ENCODE assay signal across 17 cellular contexts in genomic region chr16:51968756-51969155, GRCh38.
DNase-seq lines count a peak whose midpoint lies in the region; ATAC-seq and TF ChIP-seq lines count a peak whose summit lies in the region.
"Had no signal": no experiment of that assay in that cellular context is flagged by ENCODE, and none has a peak within 500 bp of the region (broad histone marks: within the 10 kb centered on the region; RNA-seq: fewer than 3 reads in every experiment).

No MANE protein-coding gene starts in this region.

- no peaks in the 10 kb centered on the region for H3K27me3 ChIP-seq in A673 (replicated peaks; ENCODE audit: insufficient read depth, low read depth, low read length, poor library complexity)
- no peaks in the 10 kb centered on the region for H3K27me3 ChIP-seq in SJSA1 (replicated peaks)
- no peaks in the 10 kb centered on the region for H3K27me3 ChIP-seq in right atrium auricular region
- no peaks in the 10 kb centered on the region for H3K27me3 ChIP-seq in left lung

- TF ChIP-seq CTCF in A673 (conservative IDR thresholded peaks at IDR 0.05; ENCODE audit: low read depth, low read length), result no peak
- TF ChIP-seq CTCF in right atrium auricular region (IDR thresholded peaks at IDR 0.05), result no peak
- TF ChIP-seq CTCF in left lung (IDR thresholded peaks at IDR 0.05), result no peak

- POLR2A ChIA-PET in A673 (lab: Charles Lee; ENCODE audit: low non-redundant PET), result interaction anchor here (0.6 kb wide), 1 partner anchor 149 kb away, joined by 4 read pairs; no protein-coding TSS in a partner anchor

- ATAC-seq in left lung, result no peak
- ATAC-seq: GM12878, Panc1 had no signal

- peak overlapping the region; percentile 27 for H3K4me3 ChIP-seq in A673 (ENCODE audit: low read depth, low read length, poor library complexity, severe bottlenecking)
- no peak overlapping the region for H3K4me3 ChIP-seq in SJSA1
- no peak overlapping the region for H3K4me3 ChIP-seq in right atrium auricular region
- no peak overlapping the region for H3K4me3 ChIP-seq in left lung
- H3K4me3 ChIP-seq: GM12878, SJCRH30 had no signal

- H3K36me3 ChIP-seq in A673 (ENCODE audit: insufficient read depth, low read length, poor library complexity, severe bottlenecking) (no peaks in the 10 kb centered on the region), SJSA1 (no peaks in the 10 kb centered on the region), right atrium auricular region (no peaks in the 10 kb centered on the region), left lung (no peaks in the 10 kb centered on the region)
- H3K36me3 ChIP-seq: SJCRH30 had no signal

- DNase-seq in A673 (ENCODE audit: low spot score) (peak; percentile 93), GM04504 (ENCODE audit: low read depth) (peak; percentile 17), SJSA1 (ENCODE audit: low read depth in 1 of 2, low spot score in 2 of 2) (peak in 1 of 2 experiments; percentile 75), hepatic stellate cell (ENCODE audit: low spot score) (peak; percentile 7), posterior vena cava (ENCODE audit: low spot score) (no peak), iPS-NIHi7 (ENCODE audit: extremely low spot score) (no peak), right atrium auricular region (ENCODE audit: low spot score) (no peak), left lung (no peak)
- DNase-seq: GDM1, KBM-7, NCI-H1417 treated with DMSO at 0.1 percent for 48 hours, NCI-H1930, NCI-H226, NCI-H524 treated with DMSO at 0.1 percent for 48 hours had no signal

- BruUV-seq in A673 (replicated peaks; lab: Mats Ljungman, UMichigan), result no TSS peak

- CTCF ChIA-PET in A673 (lab: Charles Lee), result interaction anchor here (0.6 to 1.2 kb wide), 2 partner anchors 10 to 150 kb away, joined by 3 to 7 read pairs; no protein-coding TSS in a partner anchor

- H3K4me1 ChIP-seq in A673 (ENCODE audit: insufficient read depth, low read length, poor library complexity, severe bottlenecking) (peaks cover 49% of the 10 kb centered on the region), SJSA1 (replicated peaks) (peaks cover 51% of the 10 kb centered on the region), right atrium auricular region (no peaks in the 10 kb centered on the region), left lung (no peaks in the 10 kb centered on the region)

- H3K27ac ChIP-seq in A673 (ENCODE audit: low read depth, low read length, poor library complexity, severe bottlenecking) (peak overlapping the region; percentile 88), SJSA1 (peak overlapping the region; percentile 90), right atrium auricular region (no peak overlapping the region), left lung (no peak overlapping the region)
- H3K27ac ChIP-seq: SJCRH30 had no signal

- intact Hi-C loops in A673 (cut with micrococcal nuclease; ENCODE audit: unreplicated experiment) (loop anchor here (5.0 kb wide), 4 partner anchors 71 to 536 kb away; no protein-coding TSS in a partner anchor), posterior vena cava (cut with DNase I) (no loop called here), left lung (cut with DNase I) (no loop called here)

- H3K9me3 ChIP-seq in A673 (ENCODE audit: low read depth, low read length, poor library complexity, severe bottlenecking) (no peaks in the 10 kb centered on the region), SJSA1 (replicated peaks) (no peaks in the 10 kb centered on the region), right atrium auricular region (no peaks in the 10 kb centered on the region), left lung (no peaks in the 10 kb centered on the region)
- H3K9me3 ChIP-seq: SJCRH30 had no signal

Comparison
In these comparisons a context has a peak if more than half of its experiments do, and no peak if none do; other contexts are left out.
1. DNase-seq: peak in A673 (single experiment), GM04504 (single experiment) and hepatic stellate cell (single experiment); none in posterior vena cava (single experiment), iPS-NIHi7 (single experiment), right atrium auricular region (single experiment) and left lung (0 of 2).
2. H3K27ac ChIP-seq: peak in A673 (single experiment) and SJSA1 (single experiment); none in right atrium auricular region (0 of 2) and left lung (0 of 2).